ENCODE assay signal across 1 cellular context in the genomic region with DNA sequence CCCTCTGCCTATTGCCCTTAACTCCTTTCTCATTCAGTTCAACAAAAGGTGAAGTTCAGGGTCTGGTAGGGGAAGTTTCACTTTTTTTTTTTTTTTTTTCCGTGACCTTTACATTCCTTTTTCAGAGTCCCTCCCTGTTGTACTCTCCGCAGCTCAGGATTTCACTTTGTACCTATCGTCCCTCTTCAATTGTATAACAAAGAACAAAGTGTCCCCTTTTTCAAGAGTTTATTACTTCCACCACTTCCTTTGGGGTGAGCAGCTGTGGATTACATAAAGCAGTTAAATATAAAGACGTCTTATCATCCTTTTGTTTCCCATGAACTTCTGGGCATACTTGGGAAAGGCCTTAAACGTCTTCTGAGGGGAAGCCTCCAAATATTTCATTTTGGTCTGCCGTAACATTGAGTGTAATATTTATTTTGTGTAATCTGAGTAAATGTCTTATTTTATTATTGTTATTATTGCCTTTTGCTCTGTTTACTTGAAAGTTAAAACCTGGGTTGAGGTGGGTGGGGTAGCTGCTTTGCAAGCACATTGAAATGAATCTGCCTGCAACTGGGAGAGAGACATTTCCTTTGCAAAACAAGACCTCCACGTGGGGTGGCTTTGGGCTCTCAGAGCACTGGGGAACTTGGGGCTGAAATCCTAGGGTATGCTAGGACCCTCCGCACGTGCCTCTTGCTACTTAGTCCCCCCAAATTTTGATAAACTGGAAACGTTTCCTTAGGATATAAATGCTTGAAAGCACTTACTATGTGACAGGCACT.
TF ChIP-seq lines count a peak whose summit lies in the region.

No MANE protein-coding gene starts in this region.

TF ChIP-seq in HepG2, 621 proteins besides CTCF, POLR2A, EP300 and RAD21 (continued from another document):
- TF ChIP-seq ETV5 (CRISPR knock-in tag; IDR thresholded peaks at IDR 0.05; ENCODE audit: borderline replicate concordance): no peak
- TF ChIP-seq, protein P1, sequence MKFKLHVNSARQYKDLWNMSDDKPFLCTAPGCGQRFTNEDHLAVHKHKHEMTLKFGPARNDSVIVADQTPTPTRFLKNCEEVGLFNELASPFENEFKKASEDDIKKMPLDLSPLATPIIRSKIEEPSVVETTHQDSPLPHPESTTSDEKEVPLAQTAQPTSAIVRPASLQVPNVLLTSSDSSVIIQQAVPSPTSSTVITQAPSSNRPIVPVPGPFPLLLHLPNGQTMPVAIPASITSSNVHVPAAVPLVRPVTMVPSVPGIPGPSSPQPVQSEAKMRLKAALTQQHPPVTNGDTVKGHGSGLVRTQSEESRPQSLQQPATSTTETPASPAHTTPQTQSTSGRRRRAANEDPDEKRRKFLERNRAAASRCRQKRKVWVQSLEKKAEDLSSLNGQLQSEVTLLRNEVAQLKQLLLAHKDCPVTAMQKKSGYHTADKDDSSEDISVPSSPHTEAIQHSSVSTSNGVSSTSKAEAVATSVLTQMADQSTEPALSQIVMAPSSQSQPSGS (CRISPR knock-in tag; IDR thresholded peaks at IDR 0.05): no peak
- TF ChIP-seq MXI1 (IDR thresholded peaks at IDR 0.05; ENCODE audit: borderline replicate concordance, low read depth, low read length): no peak
- TF ChIP-seq HMG20A (CRISPR knock-in tag; IDR thresholded peaks at IDR 0.05; ENCODE audit: borderline replicate concordance): no peak
- TF ChIP-seq, protein P2, sequence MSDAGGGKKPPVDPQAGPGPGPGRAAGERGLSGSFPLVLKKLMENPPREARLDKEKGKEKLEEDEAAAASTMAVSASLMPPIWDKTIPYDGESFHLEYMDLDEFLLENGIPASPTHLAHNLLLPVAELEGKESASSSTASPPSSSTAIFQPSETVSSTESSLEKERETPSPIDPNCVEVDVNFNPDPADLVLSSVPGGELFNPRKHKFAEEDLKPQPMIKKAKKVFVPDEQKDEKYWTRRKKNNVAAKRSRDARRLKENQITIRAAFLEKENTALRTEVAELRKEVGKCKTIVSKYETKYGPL (CRISPR knock-in tag; IDR thresholded peaks at IDR 0.05): no peak
- TF ChIP-seq GLI4 (CRISPR knock-in tag; IDR thresholded peaks at IDR 0.05; ENCODE audit: borderline replicate concordance): no peak
- no peak for TF ChIP-seq MTF1 (CRISPR knock-in tag; IDR thresholded peaks at IDR 0.05)
- no peak for TF ChIP-seq HOXA9 (CRISPR knock-in tag; IDR thresholded peaks at IDR 0.05; ENCODE audit: borderline replicate concordance)
TF ChIP-seq in HepG2: peak in this region for 0.
